1 cellular context compared by ENCODE assay signal in genomic region chr12:95633049-95633545, GRCh38.
TF ChIP-seq lines count a peak whose summit lies in the region.

No MANE protein-coding gene starts in this region.

TF ChIP-seq in HEK293, 187 proteins besides CTCF, POLR2A, EP300 and RAD21 (continued from another document and continues in another):
- TF ChIP-seq PRDM2 (tag by site-specific recombination; IDR thresholded peaks at IDR 0.05; ENCODE audit: borderline replicate concordance) (no peak), GLIS2 (tag by site-specific recombination; IDR thresholded peaks at IDR 0.05) (no peak), ZNF660 (tag by site-specific recombination; IDR thresholded peaks at IDR 0.05) (peak; percentile 34; the same call in 1 of the 2 replicates), ZFP3 (tag by site-specific recombination; IDR thresholded peaks at IDR 0.05; ENCODE audit: low read depth) (no peak), ZBTB17 (tag by site-specific recombination; IDR thresholded peaks at IDR 0.05) (no peak), OVOL3 (tag by site-specific recombination; IDR thresholded peaks at IDR 0.05) (no peak), KLF7 (tag by site-specific recombination; IDR thresholded peaks at IDR 0.05; ENCODE audit: borderline replicate concordance) (no peak), ZNF121 (tag by site-specific recombination; IDR thresholded peaks at IDR 0.05) (peak; percentile 61; the same call in 1 of the 2 replicates), ZNF830 (tag by site-specific recombination; IDR thresholded peaks at IDR 0.05; ENCODE audit: low read depth) (no peak), KLF1 (tag by site-specific recombination; IDR thresholded peaks at IDR 0.05) (no peak), ZFHX2 (tag by site-specific recombination; conservative IDR thresholded peaks at IDR 0.05) (peak; percentile 34), PATZ1 (tag by site-specific recombination; IDR thresholded peaks at IDR 0.05) (0 out of 2 replicates have a peak, but pooled peaks have one; percentile 31), KLF17 (tag by site-specific recombination; IDR thresholded peaks at IDR 0.05) (no peak), BCL6B (tag by site-specific recombination; IDR thresholded peaks at IDR 0.05) (no peak), ZNF10 (tag by site-specific recombination; IDR thresholded peaks at IDR 0.05) (no peak), ZBTB48 (tag by site-specific recombination; IDR thresholded peaks at IDR 0.05) (no peak), ZNF311 (tag by site-specific recombination; IDR thresholded peaks at IDR 0.05; ENCODE audit: borderline replicate concordance) (no peak), ZBTB1 (tag by site-specific recombination; IDR thresholded peaks at IDR 0.05) (no peak), MYNN (tag by site-specific recombination; IDR thresholded peaks at IDR 0.05; ENCODE audit: borderline replicate concordance) (no peak), ZNF747 (tag by site-specific recombination; IDR thresholded peaks at IDR 0.05) (no peak), ZNF426 (tag by site-specific recombination; IDR thresholded peaks at IDR 0.05) (no peak), GFI1B (tag by site-specific recombination; IDR thresholded peaks at IDR 0.05) (no peak), ZNF529 (tag by site-specific recombination; IDR thresholded peaks at IDR 0.05; ENCODE audit: insufficient replicate concordance) (no peak), FEZF1 (tag by site-specific recombination; IDR thresholded peaks at IDR 0.05) (no peak), ZNF184 (tag by site-specific recombination; IDR thresholded peaks at IDR 0.05) (0 out of 2 replicates have a peak, but pooled peaks have one; percentile 52), ZNF132 (tag by site-specific recombination; IDR thresholded peaks at IDR 0.05; ENCODE audit: borderline replicate concordance) (no peak), ZNF670 (tag by site-specific recombination; IDR thresholded peaks at IDR 0.05; ENCODE audit: low read depth) (no peak), ZBTB8A (tag by site-specific recombination; IDR thresholded peaks at IDR 0.05) (no peak), ZNF37A (tag by site-specific recombination; IDR thresholded peaks at IDR 0.05) (no peak), ZNF266 (tag by site-specific recombination; IDR thresholded peaks at IDR 0.05; ENCODE audit: low read depth) (no peak), ZBTB21 (tag by site-specific recombination; IDR thresholded peaks at IDR 0.05) (no peak), ZEB2 (tag by site-specific recombination; IDR thresholded peaks at IDR 0.05) (peak; percentile 31; the same call in 1 of the 2 replicates), ZNF433 (tag by site-specific recombination; IDR thresholded peaks at IDR 0.05; ENCODE audit: low read depth) (no peak), ZNF133 (tag by site-specific recombination; IDR thresholded peaks at IDR 0.05) (no peak), ZNF501 (tag by site-specific recombination; IDR thresholded peaks at IDR 0.05) (no peak), ZNF416 (tag by site-specific recombination; IDR thresholded peaks at IDR 0.05) (no peak), ZNF600 (tag by site-specific recombination; IDR thresholded peaks at IDR 0.05) (no peak), ZNF324 (tag by site-specific recombination; IDR thresholded peaks at IDR 0.05) (no peak), ZNF280C (tag by site-specific recombination; IDR thresholded peaks at IDR 0.05) (no peak), BCL11B (tag by site-specific recombination; IDR thresholded peaks at IDR 0.05; ENCODE audit: low read depth) (no peak), HOXC10 (CRISPR knock-in tag; IDR thresholded peaks at IDR 0.05) (no peak), ZNF398 (tag by site-specific recombination; IDR thresholded peaks at IDR 0.05) (no peak), OSR2 (tag by site-specific recombination; IDR thresholded peaks at IDR 0.05) (peak; percentile 83), HIC1 (tag by site-specific recombination; IDR thresholded peaks at IDR 0.05) (0 out of 2 replicates have a peak, but pooled peaks have one; percentile 31), SP7 (tag by site-specific recombination; IDR thresholded peaks at IDR 0.05) (no peak), YY2 (tag by site-specific recombination; IDR thresholded peaks at IDR 0.05) (no peak), BCL11A (tag by site-specific recombination; IDR thresholded peaks at IDR 0.05; ENCODE audit: low read depth) (no peak), ZNF629 (tag by site-specific recombination; IDR thresholded peaks at IDR 0.05) (peak; percentile 64; the same call in 1 of the 2 replicates), ZNF623 (tag by site-specific recombination; IDR thresholded peaks at IDR 0.05) (no peak), ZNF639 (tag by site-specific recombination; IDR thresholded peaks at IDR 0.05) (no peak)
